Comparison of ENCODE assay signal across 25 cellular contexts in the genomic region with DNA sequence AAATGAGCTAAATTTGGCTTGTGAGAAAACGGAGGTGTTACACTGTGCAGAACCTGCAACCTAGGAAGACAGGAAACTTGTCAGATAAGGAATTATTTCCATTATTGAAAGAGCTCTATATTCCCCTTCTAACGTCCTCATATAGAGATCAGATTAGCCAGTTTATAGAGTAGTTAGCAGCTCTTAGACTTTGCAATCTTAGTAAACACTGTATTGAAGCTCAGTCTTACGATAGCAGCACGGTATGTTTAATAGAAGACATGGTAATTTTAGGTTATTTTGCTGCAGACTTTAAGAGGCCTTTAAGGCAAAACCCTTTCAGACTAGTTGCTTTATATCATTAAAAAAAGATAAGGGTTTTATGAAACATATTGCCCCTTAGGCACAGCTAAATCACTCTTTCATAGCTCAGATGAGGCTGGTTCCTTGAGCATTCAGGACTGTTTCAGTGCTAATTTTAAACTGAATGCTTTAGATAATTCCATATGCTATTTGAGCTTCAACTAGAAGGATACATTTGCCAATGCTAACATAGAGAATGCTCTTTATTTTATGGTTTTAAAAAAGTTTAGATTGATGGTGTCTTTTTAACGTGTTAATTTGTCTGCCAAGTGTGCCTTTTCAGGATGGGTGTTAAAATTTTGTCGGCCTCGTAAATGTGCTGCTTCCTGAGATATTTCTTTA.
DNase-seq lines count a peak whose midpoint lies in the region; ATAC-seq, FAIRE-seq and TF ChIP-seq lines count a peak whose summit lies in the region.
"Had no signal": no experiment of that assay in that cellular context is flagged by ENCODE, and none has a peak within 500 bp of the region (broad histone marks: within the 10 kb centered on the region; RNA-seq: fewer than 3 reads in every experiment).

No MANE protein-coding gene starts in this region.

- no peak overlapping the region for H3K4me3 ChIP-seq in A549
- no peak overlapping the region for H3K4me3 ChIP-seq in HEK293 (ENCODE audit: low read depth, low read length)
- no peak overlapping the region for H3K4me3 ChIP-seq in hepatocyte
- H3K4me3 ChIP-seq in left ventricle myocardium inferior = no peak overlapping the region
- H3K4me3 ChIP-seq: BLaER1 treated with 17β-estradiol and CSF1 and Interleukin-3, amounts not matched to agents 10 nM and 100 nM; MG63 had no signal

- no peak for DNase-seq in A549 (ENCODE audit: low read depth in 1 of 2, low spot score in 1 of 2)
- DNase-seq in hepatocyte (ENCODE audit: low spot score) = no peak
- peak; percentile 21 for DNase-seq in putamen (ENCODE audit: low spot score)
- DNase-seq in activated CD4-positive, alpha-beta T cell treated with anti-CD3 and anti-CD28 coated beads for 36 hours = no peak
- no peak for DNase-seq in left ventricle myocardium inferior
- DNase-seq in foreskin keratinocyte = no peak
- DNase-seq: AML-193; CD4-positive, alpha-beta T cell; COR-L47; DMS53; GOT3; KBM-7; MG63; NCI-H1105 treated with DMSO at 0.1 percent for 48 hours; NCI-H146; NCI-H1930; NCI-H2107; NCI-H446 treated with DMSO at 0.1 percent for 48 hours; NCI-H526; NCI-H82; NK-92 treated with Interleukin-12 subunit alpha and Interleukin-12 subunit beta, amount 100 ng/mL, for 24 hours; SHP77 had no signal

- WGBS in A549 (ENCODE audit: missing lambda C conversion rate) = 36% methylated on average over 7 of the region's 7 CpGs
- WGBS in hepatocyte (ENCODE audit: low lambda C conversion rate, missing lambda C conversion rate) = 44% methylated on average over 7 of the region's 7 CpGs

- H3K27ac ChIP-seq in A549 (no peak overlapping the region), HEK293 (ENCODE audit: extremely low read depth, low read depth, low read length) (no peak overlapping the region), hepatocyte (no peak overlapping the region), left ventricle myocardium inferior (replicated peaks) (no peak overlapping the region), foreskin keratinocyte (no peak overlapping the region)
- H3K27ac ChIP-seq: BLaER1 treated with 17β-estradiol and CSF1 and Interleukin-3, amounts not matched to agents 10 nM and 100 nM; RWPE1 had no signal

- H3K36me3 ChIP-seq in HEK293 (ENCODE audit: control insufficient read depth in 2 of 2, insufficient read depth in 1 of 2, low read length in 2 of 2) = no peaks in the 10 kb centered on the region
- H3K36me3 ChIP-seq in hepatocyte (replicated peaks; ENCODE audit: insufficient read depth, low read depth) = no peaks in the 10 kb centered on the region
- no peaks in the 10 kb centered on the region for H3K36me3 ChIP-seq in left ventricle myocardium inferior
- H3K36me3 ChIP-seq: BLaER1 treated with 17β-estradiol and CSF1 and Interleukin-3, amounts not matched to agents 10 nM and 100 nM; MG63 had no signal

- no peaks in the 10 kb centered on the region for H3K9me2 ChIP-seq in hepatocyte (replicated peaks; ENCODE audit: insufficient read depth)

- no peak for TF ChIP-seq POLR2A in A549 (IDR thresholded peaks at IDR 0.05; ENCODE audit: low read length)

- no peaks in the 10 kb centered on the region for H3K4me1 ChIP-seq in A549
- 0 out of 2 replicates have a peak, but pooled peaks cover 7% of the 10 kb centered on the region for H3K4me1 ChIP-seq in HEK293 (ENCODE audit: control insufficient read depth, insufficient read depth, low read length)
- peaks cover 8% of the 10 kb centered on the region for H3K4me1 ChIP-seq in hepatocyte (ENCODE audit: insufficient read depth)
- H3K4me1 ChIP-seq in left ventricle myocardium inferior = no peaks in the 10 kb centered on the region
- no peaks in the 10 kb centered on the region for H3K4me1 ChIP-seq in foreskin keratinocyte
- H3K4me1 ChIP-seq: BLaER1 treated with 17β-estradiol and CSF1 and Interleukin-3, amounts not matched to agents 10 nM and 100 nM had no signal

- H2AFZ ChIP-seq in hepatocyte = no peak overlapping the region

- no peaks in the 10 kb centered on the region for H3K27me3 ChIP-seq in hepatocyte
- no peaks in the 10 kb centered on the region for H3K27me3 ChIP-seq in left ventricle myocardium inferior (ENCODE audit: low read depth)
- H3K27me3 ChIP-seq in foreskin keratinocyte = no peaks in the 10 kb centered on the region
- H3K27me3 ChIP-seq: BLaER1 treated with 17β-estradiol and CSF1 and Interleukin-3, amounts not matched to agents 10 nM and 100 nM; MG63 had no signal

- FAIRE-seq in A549 (lab: Jason Lieb, UNC) = no peak

- H3K27me3 Mint-ChIP-seq in activated CD4-positive, alpha-beta T cell treated with anti-CD3 and anti-CD28 coated beads for 36 hours = no peaks in the 10 kb centered on the region
- H3K27me3 Mint-ChIP-seq: CD4-positive, alpha-beta T cell had no signal

- no peaks in the 10 kb centered on the region for H4K20me1 ChIP-seq in hepatocyte (ENCODE audit: insufficient read depth, poor library complexity, severe bottlenecking)
- H4K20me1 ChIP-seq: BLaER1 treated with 17β-estradiol and CSF1 and Interleukin-3, amounts not matched to agents 10 nM and 100 nM had no signal

- ATAC-seq in A549 (no peak), foreskin keratinocyte (no peak)
- no peak for ATAC-seq in activated CD4-positive, alpha-beta T cell treated with anti-CD3 and anti-CD28 coated beads for 36 hours

- no peaks in the 10 kb centered on the region for H3K79me2 ChIP-seq in hepatocyte

- POLR2A ChIA-PET in A549 (lab: Yijun Ruan, JAX) = no interaction called here
- POLR2A ChIA-PET in HEK293 (lab: Yijun Ruan, JAX) = interaction anchor here (0.6 kb wide), 1 partner anchor 120 kb away, joined by 3 read pairs; no protein-coding TSS in a partner anchor
- POLR2A ChIA-PET in activated CD4-positive, alpha-beta T cell treated with anti-CD3 and anti-CD28 coated beads for 36 hours (lab: Charles Lee) = no interaction called here

- peaks cover 2% of the 10 kb centered on the region for H3K9me3 Mint-ChIP-seq in activated CD4-positive, alpha-beta T cell treated with anti-CD3 and anti-CD28 coated beads for 36 hours (ENCODE audit: low read depth)
- H3K9me3 Mint-ChIP-seq: CD4-positive, alpha-beta T cell had no signal

- CTCF ChIA-PET in A549 (lab: Yijun Ruan, JAX) (no interaction called here), HEK293 (lab: Yijun Ruan, JAX) (interaction anchor here (0.5 to 0.6 kb wide), 2 partner anchors 279 to 1109 kb away, joined by 3 read pairs; no protein-coding TSS in a partner anchor)
- CTCF ChIA-PET in activated CD4-positive, alpha-beta T cell treated with anti-CD3 and anti-CD28 coated beads for 36 hours (lab: Charles Lee) = interaction anchor here (0.6 kb wide), 1 partner anchor 44 kb away, joined by 3 read pairs; no protein-coding TSS in a partner anchor

- TF ChIP-seq CTCF in A549 (IDR thresholded peaks at IDR 0.05) (no peak), HEK293 (tag by site-specific recombination; IDR thresholded peaks at IDR 0.05) (no peak), hepatocyte (IDR thresholded peaks at IDR 0.05; ENCODE audit: poor library complexity) (no peak), left ventricle myocardium inferior (IDR thresholded peaks at IDR 0.05; ENCODE audit: borderline replicate concordance) (no peak), foreskin keratinocyte (conservative IDR thresholded peaks at IDR 0.05) (no peak)

- H3K4me3 Mint-ChIP-seq in activated CD4-positive, alpha-beta T cell treated with anti-CD3 and anti-CD28 coated beads for 36 hours = no peak overlapping the region
- H3K4me3 Mint-ChIP-seq: CD4-positive, alpha-beta T cell had no signal

- H3K27ac Mint-ChIP-seq in activated CD4-positive, alpha-beta T cell treated with anti-CD3 and anti-CD28 coated beads for 36 hours = no peak overlapping the region
- H3K27ac Mint-ChIP-seq: CD4-positive, alpha-beta T cell had no signal

- H3K4me2 ChIP-seq in A549 (peak overlapping the region; percentile 26; the same call in 1 of the 3 replicates), hepatocyte (peak overlapping the region; percentile 19)
- H3K4me2 ChIP-seq: BLaER1 treated with 17β-estradiol and CSF1 and Interleukin-3, amounts not matched to agents 10 nM and 100 nM had no signal

- no peak for TF ChIP-seq RAD21 in A549 (conservative IDR thresholded peaks at IDR 0.05 in 1 of 2, IDR thresholded peaks at IDR 0.05 in 1 of 2)

- intact Hi-C loops in activated CD4-positive, alpha-beta T cell treated with anti-CD3 and anti-CD28 coated beads for 36 hours (cut with DNase I, micrococcal nuclease) = no loop called here
- intact Hi-C loops in left ventricle myocardium inferior (cut with micrococcal nuclease) = no loop called here

- no peak for TF ChIP-seq EP300 in A549 (IDR thresholded peaks at IDR 0.05)

- no peaks in the 10 kb centered on the region for H3K36me3 Mint-ChIP-seq in activated CD4-positive, alpha-beta T cell treated with anti-CD3 and anti-CD28 coated beads for 36 hours (ENCODE audit: low read depth)

- no peaks in the 10 kb centered on the region for H3K4me1 Mint-ChIP-seq in activated CD4-positive, alpha-beta T cell treated with anti-CD3 and anti-CD28 coated beads for 36 hours

- H3K9me3 ChIP-seq in A549 = no peaks in the 10 kb centered on the region
- H3K9me3 ChIP-seq in HEK293 (ENCODE audit: control insufficient read depth, insufficient read depth, low read depth, low read length) = no peaks in the 10 kb centered on the region
- no peaks in the 10 kb centered on the region for H3K9me3 ChIP-seq in hepatocyte (ENCODE audit: low read depth)
- no peaks in the 10 kb centered on the region for H3K9me3 ChIP-seq in left ventricle myocardium inferior (replicated peaks)
- H3K9me3 ChIP-seq: BLaER1 treated with 17β-estradiol and CSF1 and Interleukin-3, amounts not matched to agents 10 nM and 100 nM; MG63 had no signal

TF ChIP-seq in A549, 52 proteins besides CTCF, POLR2A, EP300 and RAD21 (continues in another document):
- TF ChIP-seq EHF (CRISPR knock-in tag; IDR thresholded peaks at IDR 0.05) (no peak), EHMT2 (IDR thresholded peaks at IDR 0.05; ENCODE audit: low read depth) (no peak), ESRRA (IDR thresholded peaks at IDR 0.05; ENCODE audit: borderline replicate concordance, low read length) (no peak), JUN (IDR thresholded peaks at IDR 0.05) (no peak), CHD4 (IDR thresholded peaks at IDR 0.05; ENCODE audit: borderline replicate concordance) (no peak)

TF ChIP-seq in HEK293, 187 proteins besides CTCF, POLR2A, EP300 and RAD21 (continues in another document):
- TF ChIP-seq, protein P1, sequence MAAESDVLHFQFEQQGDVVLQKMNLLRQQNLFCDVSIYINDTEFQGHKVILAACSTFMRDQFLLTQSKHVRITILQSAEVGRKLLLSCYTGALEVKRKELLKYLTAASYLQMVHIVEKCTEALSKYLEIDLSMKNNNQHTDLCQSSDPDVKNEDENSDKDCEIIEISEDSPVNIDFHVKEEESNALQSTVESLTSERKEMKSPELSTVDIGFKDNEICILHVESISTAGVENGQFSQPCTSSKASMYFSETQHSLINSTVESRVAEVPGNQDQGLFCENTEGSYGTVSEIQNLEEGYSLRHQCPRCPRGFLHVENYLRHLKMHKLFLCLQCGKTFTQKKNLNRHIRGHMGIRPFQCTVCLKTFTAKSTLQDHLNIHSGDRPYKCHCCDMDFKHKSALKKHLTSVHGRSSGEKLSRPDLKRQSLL (tag by site-specific recombination; IDR thresholded peaks at IDR 0.05) = no peak
- TF ChIP-seq TCF7L2 (IDR thresholded peaks at IDR 0.05; ENCODE audit: borderline replicate concordance, low read depth, low read length) (peak; percentile 4; the same call in 1 of the 2 replicates), ZNF174 (tag by site-specific recombination; IDR thresholded peaks at IDR 0.05) (no peak), TRIM28 (IDR thresholded peaks at IDR 0.05; ENCODE audit: borderline replicate concordance, low read length) (0 out of 2 replicates have a peak, but pooled peaks have one; percentile 19)
